In genomic region chr4:73376962-73377361, GRCh38 we compare ENCODE assay signal across 31 cellular contexts. TPM values are rescaled to one million over a fixed set of nuclear protein-coding genes. Genes with fewer than 3 reads are reported as not detected.
"Had no signal": no experiment of that assay in that cellular context is flagged by ENCODE, and none has a peak within 500 bp of the region (broad histone marks: within the 10 kb centered on the region; RNA-seq: fewer than 3 reads in every experiment).

No MANE protein-coding gene starts in this region.

- H3K27me3 ChIP-seq: heart left ventricle, pancreas, stomach, thyroid gland, upper lobe of right lung had no signal

- H3K36me3 Mint-ChIP-seq: activated naive CD8-positive, alpha-beta T cell; naive thymus-derived CD8-positive, alpha-beta T cell; stimulated activated memory B cell treated with anti-CD40 and anti-IgM and Interleukin-4, amounts not matched to agents 10 μg/mL and 1 μg/mL and 100 μg/mL, for 72 hours had no signal

- H3K9me3 Mint-ChIP-seq: central memory CD8-positive, alpha-beta T cell; dendritic cell treated with granulocyte-macrophage colony-stimulating factor and Interleukin-4, amounts not matched to agents 40 ng/mL and 50 ng/mL, for 4 days; endodermal cell; naive thymus-derived CD8-positive, alpha-beta T cell; neural crest cell; stimulated activated memory B cell treated with anti-CD40 and anti-IgM and Interleukin-4, amounts not matched to agents 10 μg/mL and 1 μg/mL and 100 μg/mL, for 72 hours had no signal

- DNase-seq: activated CD4-positive, alpha-beta T cell treated with anti-CD3 and anti-CD28 coated beads for 4 hours; activated CD4-positive, alpha-beta T cell treated with anti-CD3 and anti-CD28 coated beads, Interleukin-2, amount 50 U/mL, for 4 hours; activated effector memory CD4-positive, alpha-beta T cell treated with Interleukin-2 at 50 U/mL for 16 hours; activated naive CD4-positive, alpha-beta T cell treated with Interleukin-2 at 50 U/mL for 16 hours; activated T-cell treated with anti-CD3 and anti-CD28 coated beads for 4 hours; anterior cingulate cortex; endodermal cell; foreskin keratinocyte; heart left ventricle; lower lobe of right lung; mesenchymal stem cell; naive thymus-derived CD8-positive, alpha-beta T cell; nucleus accumbens; pancreas; psoas muscle; stimulated activated CD4-positive, alpha-beta T cell treated with anti-CD3 and anti-CD28 coated beads, Interleukin-1b, Interleukin-23, amount 100 ng/mL, for 48 hours; stimulated activated CD4-positive, alpha-beta T cell treated with anti-CD3 and anti-CD28 coated beads, Interleukin-4, amount 100 ng/mL, for 4 hours; stimulated activated CD8-positive, alpha-beta memory T cell treated with anti-CD3 and anti-CD28 coated beads, Interleukin-4, amount 100 ng/mL, for 48 hours; stomach; thyroid gland; upper lobe of right lung had no signal

- H3K9me3 ChIP-seq: heart left ventricle, lower lobe of right lung, pancreas, psoas muscle, stomach, thyroid gland, upper lobe of right lung had no signal

- H3K36me3 ChIP-seq: heart left ventricle, lower lobe of right lung, pancreas, stomach, thyroid gland, upper lobe of right lung had no signal

- H3K4me3 Mint-ChIP-seq: activated naive CD8-positive, alpha-beta T cell; central memory CD8-positive, alpha-beta T cell; dendritic cell treated with granulocyte-macrophage colony-stimulating factor and Interleukin-4, amounts not matched to agents 40 ng/mL and 50 ng/mL, for 4 days; endodermal cell; naive thymus-derived CD8-positive, alpha-beta T cell; neural crest cell; stimulated activated memory B cell treated with anti-CD40 and anti-IgM and Interleukin-4, amounts not matched to agents 10 μg/mL and 1 μg/mL and 100 μg/mL, for 72 hours had no signal

- H3K4me3 ChIP-seq: heart left ventricle, lower lobe of right lung, pancreas, psoas muscle, smooth muscle cell, stomach, thyroid gland, upper lobe of right lung had no signal

- H3K4me1 ChIP-seq: heart left ventricle, lower lobe of right lung, pancreas, psoas muscle, stomach, thyroid gland, upper lobe of right lung had no signal

- H3K27ac ChIP-seq: foreskin keratinocyte, heart left ventricle, lower lobe of right lung, pancreas, psoas muscle, stomach, thyroid gland, upper lobe of right lung, VCaP had no signal

- H3K27ac Mint-ChIP-seq: activated naive CD8-positive, alpha-beta T cell; dendritic cell treated with granulocyte-macrophage colony-stimulating factor and Interleukin-4, amounts not matched to agents 40 ng/mL and 50 ng/mL, for 4 days; endodermal cell; naive thymus-derived CD8-positive, alpha-beta T cell; stimulated activated memory B cell treated with anti-CD40 and anti-IgM and Interleukin-4, amounts not matched to agents 10 μg/mL and 1 μg/mL and 100 μg/mL, for 72 hours had no signal

- H3K4me1 Mint-ChIP-seq: central memory CD8-positive, alpha-beta T cell; endodermal cell; naive thymus-derived CD8-positive, alpha-beta T cell; stimulated activated memory B cell treated with anti-CD40 and anti-IgM and Interleukin-4, amounts not matched to agents 10 μg/mL and 1 μg/mL and 100 μg/mL, for 72 hours had no signal

- H3K27me3 Mint-ChIP-seq: central memory CD8-positive, alpha-beta T cell; dendritic cell treated with granulocyte-macrophage colony-stimulating factor and Interleukin-4, amounts not matched to agents 40 ng/mL and 50 ng/mL, for 4 days had no signal

- ATAC-seq: esophagus mucosa; foreskin keratinocyte; heart left ventricle; lower lobe of right lung; naive thymus-derived CD8-positive, alpha-beta T cell; pancreas; psoas muscle; stimulated activated memory B cell treated with anti-CD40 and anti-IgM and Interleukin-4, amounts not matched to agents 10 μg/mL and 1 μg/mL and 100 μg/mL, for 72 hours; upper lobe of right lung had no signal

RNA-seq across cellular contexts. Expression of gene ALB, which starts 27.1 kb away (rescaled TPM):
- total RNA-seq: bronchial epithelial cell, foreskin keratinocyte, kidney epithelial cell had no signal

RNA-seq across cellular contexts. Expression of gene AFP, which starts 59.1 kb away (rescaled TPM):
- total RNA-seq: bronchial epithelial cell; esophagus mucosa; heart left ventricle; kidney epithelial cell; lower lobe of right lung; naive thymus-derived CD8-positive, alpha-beta T cell; neural crest cell; psoas muscle; thyroid gland; upper lobe of right lung had no signal
